Comparison of ENCODE assay signal across 8 cellular contexts in genomic region chr19:49677901-49678674, GRCh38. TPM values are rescaled to one million over a fixed set of nuclear protein-coding genes. Genes with fewer than 3 reads are reported as not detected.
A peak's percentile ranks its signal among the peaks of the same experiment; 100 is the strongest.
DNase-seq lines count a peak whose midpoint lies in the region; ATAC-seq and TF ChIP-seq lines count a peak whose summit lies in the region.

No MANE protein-coding gene starts in this region.

- no peaks in the 10 kb centered on the region for H3K9me3 Mint-ChIP-seq in activated naive CD8-positive, alpha-beta T cell treated with anti-CD3 and anti-CD28 coated beads, Interleukin-2, amount 10 ng/mL, durations not matched to agents 7 days and 5 days

- TF ChIP-seq CTCF in SU-DHL-6 (IDR thresholded peaks at IDR 0.05; ENCODE audit: insufficient read depth, low read length, poor library complexity, severe bottlenecking): peak; percentile 63

- H3K4me3 Mint-ChIP-seq in activated naive CD8-positive, alpha-beta T cell treated with anti-CD3 and anti-CD28 coated beads, Interleukin-2, amount 10 ng/mL, durations not matched to agents 7 days and 5 days: peak overlapping the region; percentile 92

- peaks cover 7% of the 10 kb centered on the region for H3K36me3 Mint-ChIP-seq in activated naive CD8-positive, alpha-beta T cell treated with anti-CD3 and anti-CD28 coated beads, Interleukin-2, amount 10 ng/mL, durations not matched to agents 7 days and 5 days

- ATAC-seq in activated naive CD8-positive, alpha-beta T cell treated with anti-CD3 and anti-CD28 coated beads, Interleukin-2, amount 10 ng/mL, durations not matched to agents 7 days and 5 days (ENCODE audit: low read depth): no peak
- ATAC-seq in left ventricle myocardium superior (no peak), aorta (ENCODE audit: low FRiP score) (no peak), HG02610 (IDR thresholded peaks at IDR 0.05; ENCODE audit: unreplicated experiment) (no peak)

- peak overlapping the region; percentile 70 for H3K4me2 ChIP-seq in SU-DHL-6 (ENCODE audit: low read depth, low read length, poor library complexity, severe bottlenecking)

- POLR2A ChIA-PET in activated naive CD8-positive, alpha-beta T cell treated with anti-CD3 and anti-CD28 coated beads, Interleukin-2, amount 10 ng/mL, durations not matched to agents 7 days and 5 days (lab: Charles Lee): interaction anchor here (1.5 to 3.3 kb wide), 7 partner anchors 10 to 107 kb away, joined by 3 to 23 read pairs (median 8); partner anchors contain the start of genes BCL2L12, IRF3, PRR12 and RRAS

- peaks cover 28% of the 10 kb centered on the region for H3F3A ChIP-seq in SU-DHL-6 (ENCODE audit: insufficient read depth)

- H3K36me3 ChIP-seq in SU-DHL-6 (ENCODE audit: low read length) (peaks cover 15% of the 10 kb centered on the region), rectal smooth muscle tissue (ENCODE audit: control insufficient read depth, insufficient read depth, low read length) (peaks cover 8% of the 10 kb centered on the region), aorta (ENCODE audit: control insufficient read depth in 1 of 2, insufficient read depth in 2 of 2, low read length in 1 of 2) (peaks cover 0 to 2% of the 10 kb centered on the region in 2 donors)

- H3K9me2 ChIP-seq in SU-DHL-6 (replicated peaks; ENCODE audit: insufficient read depth, low read length): no peaks in the 10 kb centered on the region

- H3K79me2 ChIP-seq in SU-DHL-6 (ENCODE audit: insufficient read depth, low read length): peaks cover 50% of the 10 kb centered on the region

- peaks cover 5% of the 10 kb centered on the region; the same call in 1 of the 2 replicates for H4K20me1 ChIP-seq in SU-DHL-6 (ENCODE audit: low read depth, low read length)

- peak; percentile 74 for DNase-seq in EL
- DNase-seq in LoVo (ENCODE audit: low spot score): peak; percentile 37
- peak; percentile 85 for DNase-seq in activated naive CD8-positive, alpha-beta T cell treated with anti-CD3 and anti-CD28 coated beads, Interleukin-2, amount 10 ng/mL, durations not matched to agents 7 days and 5 days
- peak; percentile 83 for DNase-seq in left ventricle myocardium superior
- DNase-seq in aorta: peak; percentile 80 to 91

- H3K27me3 Mint-ChIP-seq in activated naive CD8-positive, alpha-beta T cell treated with anti-CD3 and anti-CD28 coated beads, Interleukin-2, amount 10 ng/mL, durations not matched to agents 7 days and 5 days: no peaks in the 10 kb centered on the region

- H3K4me3 ChIP-seq in SU-DHL-6 (ENCODE audit: insufficient read depth, low read length, poor library complexity, severe bottlenecking): peak overlapping the region; percentile 85
- peak overlapping the region; percentile 97 for H3K4me3 ChIP-seq in rectal smooth muscle tissue (ENCODE audit: low read length)
- peak overlapping the region; percentile 48 to 69 for H3K4me3 ChIP-seq in aorta (ENCODE audit: low read length in 2 of 2)

- H3K27me3 ChIP-seq in SU-DHL-6 (ENCODE audit: low read length) (no peaks in the 10 kb centered on the region), rectal smooth muscle tissue (ENCODE audit: control insufficient read depth, insufficient read depth, low read length) (no peaks in the 10 kb centered on the region), aorta (ENCODE audit: control insufficient read depth in 1 of 2, insufficient read depth in 2 of 2, low read length in 1 of 2) (no peaks in the 10 kb centered on the region)

- H3K27ac ChIP-seq in SU-DHL-6 (ENCODE audit: low read depth, low read length): peak overlapping the region; percentile 88
- H3K27ac ChIP-seq in rectal smooth muscle tissue (ENCODE audit: low read depth, low read length): peak overlapping the region; percentile 94
- H3K27ac ChIP-seq in aorta (ENCODE audit: low read depth in 1 of 2, low read length in 2 of 2): peak overlapping the region in 1 of 2 donors; percentile 11

- H3K4me1 ChIP-seq in rectal smooth muscle tissue (ENCODE audit: control insufficient read depth, insufficient read depth, low read length): peaks cover 6% of the 10 kb centered on the region
- no peaks in the 10 kb centered on the region for H3K4me1 ChIP-seq in aorta (ENCODE audit: control insufficient read depth in 1 of 2, insufficient read depth in 2 of 2, low read length in 2 of 2)

- H3K9me3 ChIP-seq in SU-DHL-6 (ENCODE audit: insufficient read depth, low read length) (no peaks in the 10 kb centered on the region), aorta (ENCODE audit: control insufficient read depth, low read length) (no peaks in the 10 kb centered on the region)

- peak overlapping the region; percentile 97 for H3K9ac ChIP-seq in SU-DHL-6 (ENCODE audit: low read length)
- peak overlapping the region; percentile 27 for H3K9ac ChIP-seq in rectal smooth muscle tissue (ENCODE audit: low read length)

- no peak overlapping the region for H2AFZ ChIP-seq in SU-DHL-6 (ENCODE audit: low read depth, low read length, severe bottlenecking)

- intact Hi-C loops in left ventricle myocardium superior (cut with micrococcal nuclease) (no loop called here), aorta (cut with DNase I) (loop anchor here in 1 of 2 donors (10.0 kb wide), 1 partner anchor 183 kb away; the partner anchor contains the start of gene RPS11)

- 4 to 7% methylated on average over 21 of the region's 21 CpGs for WGBS in aorta, 2 donors

- H3K4me1 Mint-ChIP-seq in activated naive CD8-positive, alpha-beta T cell treated with anti-CD3 and anti-CD28 coated beads, Interleukin-2, amount 10 ng/mL, durations not matched to agents 7 days and 5 days: peaks cover 17% of the 10 kb centered on the region

- H3K27ac Mint-ChIP-seq in activated naive CD8-positive, alpha-beta T cell treated with anti-CD3 and anti-CD28 coated beads, Interleukin-2, amount 10 ng/mL, durations not matched to agents 7 days and 5 days: peak overlapping the region; percentile 92

RNA-seq across cellular contexts. Expression of gene PRMT1, which starts 1.0 kb away (rescaled TPM):
- 100 to 1,000 TPM; 118 to 123 TPM for total RNA-seq in activated naive CD8-positive, alpha-beta T cell treated with anti-CD3 and anti-CD28 coated beads, Interleukin-2, amount 10 ng/mL, durations not matched to agents 7 days and 5 days
- total RNA-seq in left ventricle myocardium superior (130 TPM), aorta (10 to 100 TPM; 76.5 to 88.3 TPM)
- polyA plus RNA-seq in aorta: 100 to 1,000 TPM in 1 of 2 donors, 10 to 100 TPM in 1; 68.5 to 110 TPM

RNA-seq across cellular contexts. Expression of gene ADM5, which starts 11.3 kb away (rescaled TPM):
- total RNA-seq in activated naive CD8-positive, alpha-beta T cell treated with anti-CD3 and anti-CD28 coated beads, Interleukin-2, amount 10 ng/mL, durations not matched to agents 7 days and 5 days: 1 to 10 TPM; 4.1 to 4.3 TPM
- total RNA-seq in left ventricle myocardium superior: 0.87 TPM
- 1 to 10 TPM in 1 of 2 donors, under 1 TPM in 1; 0.94 to 4.8 TPM for total RNA-seq in aorta
- under 1 TPM; 0.13 to 0.63 TPM for polyA plus RNA-seq in aorta

RNA-seq across cellular contexts. Expression of gene BCL2L12, which starts 12.4 kb away (rescaled TPM):
- 10 to 100 TPM; 63.4 to 71.3 TPM for total RNA-seq in activated naive CD8-positive, alpha-beta T cell treated with anti-CD3 and anti-CD28 coated beads, Interleukin-2, amount 10 ng/mL, durations not matched to agents 7 days and 5 days
- total RNA-seq in left ventricle myocardium superior: 11.5 TPM
- total RNA-seq in aorta: 10 to 100 TPM in 1 of 2 donors, 1 to 10 TPM in 1; 9.9 to 14.0 TPM
- polyA plus RNA-seq in aorta: 10 to 100 TPM in 1 of 2 donors, 1 to 10 TPM in 1; 5.8 to 16.4 TPM

RNA-seq across cellular contexts. Expression of gene IRF3, which starts 12.4 kb away (rescaled TPM):
- total RNA-seq in activated naive CD8-positive, alpha-beta T cell treated with anti-CD3 and anti-CD28 coated beads, Interleukin-2, amount 10 ng/mL, durations not matched to agents 7 days and 5 days: 100 to 1,000 TPM; 198 to 205 TPM
- 40.6 TPM for total RNA-seq in left ventricle myocardium superior
- total RNA-seq in aorta: 10 to 100 TPM; 53.7 to 82.7 TPM
- polyA plus RNA-seq in aorta: 100 to 1,000 TPM in 1 of 2 donors, 10 to 100 TPM in 1; 37.8 to 278 TPM

RNA-seq across cellular contexts. Expression of gene CPT1C, which starts 12.8 kb away (rescaled TPM):
- total RNA-seq in activated naive CD8-positive, alpha-beta T cell treated with anti-CD3 and anti-CD28 coated beads, Interleukin-2, amount 10 ng/mL, durations not matched to agents 7 days and 5 days: 1 to 10 TPM; 2.1 to 4.1 TPM
- total RNA-seq in left ventricle myocardium superior (3.1 TPM), aorta (10 to 100 TPM in 1 of 2 donors, 1 to 10 TPM in 1; 6.5 to 24.4 TPM)
- 1 to 10 TPM; 1.9 to 5.7 TPM for polyA plus RNA-seq in aorta
